Comparison of ENCODE assay signal across 23 cellular contexts in the genomic region with DNA sequence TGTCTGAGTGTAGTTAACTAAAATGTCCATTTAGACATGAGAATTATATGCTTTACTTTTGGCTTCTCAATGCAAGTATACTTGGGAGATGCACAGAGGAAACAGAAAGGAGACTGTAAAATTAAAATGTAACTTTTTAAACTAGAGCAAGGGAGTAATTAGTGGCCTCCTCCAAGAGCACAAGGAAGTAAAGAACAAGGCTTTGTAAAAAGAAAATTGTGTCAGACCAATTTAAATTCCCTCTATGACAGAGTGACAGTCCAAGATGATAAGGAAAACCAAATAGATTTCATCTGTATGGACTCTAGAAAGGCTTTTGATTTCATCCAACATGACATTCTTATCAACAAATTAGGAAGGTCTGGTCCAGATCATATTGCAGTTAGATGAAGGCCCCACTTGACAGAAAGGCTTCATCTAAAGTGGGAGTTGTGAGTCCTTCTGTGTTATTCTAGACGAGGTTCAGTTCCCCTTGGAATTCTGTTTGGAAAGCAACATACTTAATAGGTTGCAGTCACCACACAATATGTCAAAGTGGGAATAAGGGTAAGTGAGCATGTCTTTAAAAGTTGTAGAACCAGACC. TPM values are rescaled to one million over a fixed set of nuclear protein-coding genes. Genes with fewer than 3 reads are reported as not detected.
"Had no signal": no experiment of that assay in that cellular context is flagged by ENCODE, and none has a peak within 500 bp of the region (broad histone marks: within the 10 kb centered on the region; RNA-seq: fewer than 3 reads in every experiment).

No MANE protein-coding gene starts in this region.

- ATAC-seq: activated naive CD8-positive, alpha-beta T cell treated with anti-CD3 and anti-CD28 coated beads, Interleukin-2, amount 50 U/mL, for 24 hours; stimulated activated memory B cell treated with anti-CD40 and anti-IgM and Interleukin-4, amounts not matched to agents 10 μg/mL and 1 μg/mL and 100 μg/mL, for 72 hours had no signal

- H3K36me3 ChIP-seq: sigmoid colon, upper lobe of left lung had no signal

- H3K27ac ChIP-seq: hepatocyte, testis, upper lobe of left lung had no signal

- H3K27ac Mint-ChIP-seq: activated naive CD8-positive, alpha-beta T cell treated with anti-CD3 and anti-CD28 coated beads, Interleukin-2, amount 50 U/mL, for 24 hours; immature natural killer cell; memory B cell; stimulated activated memory B cell treated with anti-CD40 and anti-IgM and Interleukin-4, amounts not matched to agents 10 μg/mL and 1 μg/mL and 100 μg/mL, for 72 hours; T-helper 1 cell treated with Interleukin-12 subunit alpha and Interleukin-12 subunit beta and Interleukin-4 antibody, amounts not matched to agents 30 μg/mL and 1 μg/mL, for 36 hours had no signal

- H3K79me2 ChIP-seq: hepatocyte had no signal

- H3K4me3 Mint-ChIP-seq: activated naive CD8-positive, alpha-beta T cell treated with anti-CD3 and anti-CD28 coated beads, Interleukin-2, amount 50 U/mL, for 24 hours; immature natural killer cell; memory B cell; neural crest cell; stimulated activated memory B cell treated with anti-CD40 and anti-IgM and Interleukin-4, amounts not matched to agents 10 μg/mL and 1 μg/mL and 100 μg/mL, for 72 hours; T-helper 1 cell treated with Interleukin-12 subunit alpha and Interleukin-12 subunit beta and Interleukin-4 antibody, amounts not matched to agents 30 μg/mL and 1 μg/mL, for 36 hours had no signal

- H3K36me3 Mint-ChIP-seq: immature natural killer cell; memory B cell; stimulated activated memory B cell treated with anti-CD40 and anti-IgM and Interleukin-4, amounts not matched to agents 10 μg/mL and 1 μg/mL and 100 μg/mL, for 72 hours had no signal

- H3K4me1 Mint-ChIP-seq: activated naive CD8-positive, alpha-beta T cell treated with anti-CD3 and anti-CD28 coated beads, Interleukin-2, amount 50 U/mL, for 24 hours; immature natural killer cell; memory B cell; neural crest cell; stimulated activated memory B cell treated with anti-CD40 and anti-IgM and Interleukin-4, amounts not matched to agents 10 μg/mL and 1 μg/mL and 100 μg/mL, for 72 hours had no signal

- H3K4me2 ChIP-seq: hepatocyte, smooth muscle cell had no signal

- H3K9me3 Mint-ChIP-seq: activated naive CD8-positive, alpha-beta T cell treated with anti-CD3 and anti-CD28 coated beads, Interleukin-2, amount 50 U/mL, for 24 hours; memory B cell; neural crest cell; stimulated activated memory B cell treated with anti-CD40 and anti-IgM and Interleukin-4, amounts not matched to agents 10 μg/mL and 1 μg/mL and 100 μg/mL, for 72 hours; T-helper 1 cell treated with Interleukin-12 subunit alpha and Interleukin-12 subunit beta and Interleukin-4 antibody, amounts not matched to agents 30 μg/mL and 1 μg/mL, for 36 hours had no signal

- H3K27me3 ChIP-seq: hepatocyte, sigmoid colon, testis, upper lobe of left lung had no signal

- H3K4me3 ChIP-seq: hepatocyte, sigmoid colon, smooth muscle cell, testis, upper lobe of left lung had no signal

- DNase-seq: activated CD4-positive, alpha-beta T cell treated with anti-CD3 and anti-CD28 coated beads for 4 hours; activated CD4-positive, alpha-beta T cell treated with anti-CD3 and anti-CD28 coated beads, Interleukin-2, amount 50 U/mL, for 48 hours; activated CD4-positive, CD25-positive, alpha-beta regulatory T cell; activated gamma-delta T cell; activated naive CD4-positive, alpha-beta T cell treated with anti-CD3 and anti-CD28 coated beads, Interleukin-2, amount 50 U/mL, for 16 hours; activated naive CD8-positive, alpha-beta T cell treated with anti-CD3 and anti-CD28 coated beads, Interleukin-2, amount 50 U/mL, for 24 hours; glutamatergic neuron; immature natural killer cell; sigmoid colon; stimulated activated CD4-positive, alpha-beta T cell treated with anti-CD3 and anti-CD28 coated beads, Interleukin-15, amount 100 ng/mL, for 24 hours; T1000; testis; upper lobe of left lung had no signal

- FAIRE-seq: frontal cortex had no signal

- H3K9me3 ChIP-seq: sigmoid colon, testis, upper lobe of left lung had no signal

- H2AFZ ChIP-seq: hepatocyte had no signal

RNA-seq across cellular contexts. Expression of a gene that starts 6.5 kb away (rescaled TPM):
- total RNA-seq: activated CD8-positive, alpha-beta memory T cell treated with anti-CD3 and anti-CD28 coated beads for 36 hours; frontal cortex; mononuclear cell had no signal
- polyA plus RNA-seq: hepatocyte, immature natural killer cell, liver had no signal
